24 cellular contexts compared by ENCODE assay signal in the genomic region with DNA sequence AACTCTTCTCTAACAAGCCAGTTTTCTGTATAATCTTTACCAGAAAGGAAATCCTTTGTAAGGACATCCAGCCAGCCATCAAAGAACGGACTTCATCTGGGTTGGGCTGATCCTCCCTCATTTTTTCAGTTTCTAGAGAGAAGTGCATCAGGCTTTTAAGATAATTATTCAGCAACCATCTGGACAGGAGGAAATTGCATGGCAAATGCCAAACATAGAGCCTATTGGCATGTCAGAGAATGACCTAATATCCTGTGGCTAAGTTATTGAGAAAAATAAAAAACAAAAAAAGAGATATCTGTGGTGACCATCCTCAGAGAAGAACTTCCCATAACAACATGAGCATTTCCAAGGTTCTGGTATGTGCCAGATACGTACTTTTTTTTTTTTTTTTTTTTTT.
DNase-seq lines count a peak whose midpoint lies in the region; ATAC-seq, FAIRE-seq and TF ChIP-seq lines count a peak whose summit lies in the region.
"Had no signal": no experiment of that assay in that cellular context is flagged by ENCODE, and none has a peak within 500 bp of the region (broad histone marks: within the 10 kb centered on the region; RNA-seq: fewer than 3 reads in every experiment).

No MANE protein-coding gene starts in this region.

- intact Hi-C loops in stomach (cut with DNase I; ENCODE audit: low total_unique reads): no loop called here

- TF ChIP-seq EP300 in stomach (IDR thresholded peaks at IDR 0.05): no peak

- no peaks in the 10 kb centered on the region for H3K36me3 Mint-ChIP-seq in astrocyte (ENCODE audit: low read depth, unreplicated experiment)
- H3K36me3 Mint-ChIP-seq: activated naive CD8-positive, alpha-beta T cell treated with anti-CD3 and anti-CD28 coated beads, Interleukin-2, amount 10 ng/mL, durations not matched to agents 7 days and 5 days; memory B cell; naive thymus-derived CD8-positive, alpha-beta T cell had no signal

- H3K79me2 ChIP-seq in ACC112 (ENCODE audit: control insufficient read depth, insufficient read depth, low read length, unreplicated experiment) (no peaks in the 10 kb centered on the region), astrocyte (ENCODE audit: insufficient read depth, low read length) (no peaks in the 10 kb centered on the region)

- no peak overlapping the region for H3K27ac Mint-ChIP-seq in astrocyte (ENCODE audit: unreplicated experiment)
- H3K27ac Mint-ChIP-seq: activated CD8-positive, alpha-beta T cell treated with anti-CD3 and anti-CD28 coated beads for 36 hours; activated naive CD8-positive, alpha-beta T cell treated with anti-CD3 and anti-CD28 coated beads, Interleukin-2, amount 10 ng/mL, durations not matched to agents 7 days and 5 days; memory B cell; naive thymus-derived CD8-positive, alpha-beta T cell; T-helper 2 cell treated with Interferon-gamma antibody and Interleukin-4, amounts not matched to agents 5 μg/mL and 100 μg/mL, for 36 hours had no signal

- no peak for FAIRE-seq in astrocyte (lab: Jason Lieb, UNC)
- FAIRE-seq: frontal cortex, HTR-8/SVneo had no signal

- no peaks in the 10 kb centered on the region for H3K27me3 ChIP-seq in ACC112 (ENCODE audit: insufficient read depth, low read length)
- no peaks in the 10 kb centered on the region for H3K27me3 ChIP-seq in astrocyte (ENCODE audit: insufficient read depth, low read length)
- no peaks in the 10 kb centered on the region for H3K27me3 ChIP-seq in stomach
- H3K27me3 ChIP-seq: brain microvascular endothelial cell, colonic mucosa, SJSA1 had no signal

- no peaks in the 10 kb centered on the region for H3K9me3 ChIP-seq in astrocyte (ENCODE audit: insufficient read depth, low read depth, low read length)
- H3K9me3 ChIP-seq in stomach: no peaks in the 10 kb centered on the region
- H3K9me3 ChIP-seq: colonic mucosa, SJSA1 had no signal

- DNase-seq in EH (ENCODE audit: low read depth) (peak; percentile 41), NCI-H446 treated with DMSO at 0.1 percent for 48 hours (lab: John Stamatoyannopoulos, UW) (peak; percentile 54), astrocyte (ENCODE audit: low read depth) (peak; percentile 28), midbrain (lab: John Stamatoyannopoulos, UW) (no peak), stomach (no peak)
- DNase-seq: activated CD4-positive, CD25-positive, alpha-beta regulatory T cell; activated CD8-positive, alpha-beta T cell treated with anti-CD3 and anti-CD28 coated beads for 36 hours; activated naive CD8-positive, alpha-beta T cell treated with anti-CD3 and anti-CD28 coated beads, Interleukin-2, amount 10 ng/mL, durations not matched to agents 7 days and 5 days; brain microvascular endothelial cell; colonic mucosa; GOT3; Karpas-422; kidney glomerular epithelial cell; naive thymus-derived CD8-positive, alpha-beta T cell; NCI-H1417; right cardiac atrium had no signal

- H3K4me1 ChIP-seq in ACC112 (ENCODE audit: control insufficient read depth, insufficient read depth, low read length, unreplicated experiment): peaks cover 23% of the 10 kb centered on the region
- H3K4me1 ChIP-seq in astrocyte (ENCODE audit: insufficient read depth, low read length): peaks cover 5% of the 10 kb centered on the region
- no peaks in the 10 kb centered on the region for H3K4me1 ChIP-seq in stomach
- H3K4me1 ChIP-seq: colonic mucosa, SJSA1 had no signal

- H2AFZ ChIP-seq in ACC112 (ENCODE audit: low read length, unreplicated experiment) (peak overlapping the region; percentile 14), astrocyte (ENCODE audit: low read depth, low read length) (no peak overlapping the region)

- H3K4me3 ChIP-seq in ACC112 (ENCODE audit: low read depth, low read length) (no peak overlapping the region), astrocyte (ENCODE audit: insufficient read depth, low read depth, low read length) (no peak overlapping the region), stomach (no peak overlapping the region)
- H3K4me3 ChIP-seq: colonic mucosa, SJSA1 had no signal

- TF ChIP-seq CTCF in astrocyte (IDR thresholded peaks at IDR 0.05; ENCODE audit: insufficient read depth, low read depth, low read length): no peak
- no peak for TF ChIP-seq CTCF in stomach (IDR thresholded peaks at IDR 0.05)

- no peak overlapping the region for H3K9ac ChIP-seq in astrocyte (ENCODE audit: low read length)

- H3K36me3 ChIP-seq in ACC112 (ENCODE audit: insufficient read depth, low read length) (no peaks in the 10 kb centered on the region), astrocyte (ENCODE audit: insufficient read depth, low read length) (no peaks in the 10 kb centered on the region), stomach (no peaks in the 10 kb centered on the region)
- H3K36me3 ChIP-seq: brain microvascular endothelial cell, colonic mucosa, SJSA1 had no signal

- no peaks in the 10 kb centered on the region for H3K9me3 Mint-ChIP-seq in astrocyte (ENCODE audit: unreplicated experiment)
- H3K9me3 Mint-ChIP-seq: activated CD8-positive, alpha-beta T cell treated with anti-CD3 and anti-CD28 coated beads for 36 hours; activated naive CD8-positive, alpha-beta T cell treated with anti-CD3 and anti-CD28 coated beads, Interleukin-2, amount 10 ng/mL, durations not matched to agents 7 days and 5 days; memory B cell; naive thymus-derived CD8-positive, alpha-beta T cell; T-helper 2 cell treated with Interferon-gamma antibody and Interleukin-4, amounts not matched to agents 5 μg/mL and 100 μg/mL, for 36 hours had no signal

- H3K27ac ChIP-seq in ACC112 (ENCODE audit: low read depth, low read length): no peak overlapping the region
- H3K27ac ChIP-seq in astrocyte (ENCODE audit: low read depth, low read length): no peak overlapping the region
- H3K27ac ChIP-seq in stomach: no peak overlapping the region
- H3K27ac ChIP-seq: brain microvascular endothelial cell, colonic mucosa, SJSA1 had no signal

- H3K4me2 ChIP-seq in astrocyte (ENCODE audit: low read length): no peak overlapping the region

- H3K4me1 Mint-ChIP-seq in astrocyte (ENCODE audit: low read depth, unreplicated experiment): no peaks in the 10 kb centered on the region
- H3K4me1 Mint-ChIP-seq: activated naive CD8-positive, alpha-beta T cell treated with anti-CD3 and anti-CD28 coated beads, Interleukin-2, amount 10 ng/mL, durations not matched to agents 7 days and 5 days; naive thymus-derived CD8-positive, alpha-beta T cell had no signal

- TF ChIP-seq POLR2A in stomach (IDR thresholded peaks at IDR 0.05): no peak

- no peaks in the 10 kb centered on the region for H4K20me1 ChIP-seq in astrocyte (ENCODE audit: insufficient read depth, low read length)

- H3K4me3 Mint-ChIP-seq in astrocyte (ENCODE audit: unreplicated experiment): no peak overlapping the region
- H3K4me3 Mint-ChIP-seq: activated CD8-positive, alpha-beta T cell treated with anti-CD3 and anti-CD28 coated beads for 36 hours; activated naive CD8-positive, alpha-beta T cell treated with anti-CD3 and anti-CD28 coated beads, Interleukin-2, amount 10 ng/mL, durations not matched to agents 7 days and 5 days; memory B cell; naive thymus-derived CD8-positive, alpha-beta T cell; T-helper 2 cell treated with Interferon-gamma antibody and Interleukin-4, amounts not matched to agents 5 μg/mL and 100 μg/mL, for 36 hours had no signal

- H3K27me3 Mint-ChIP-seq in astrocyte (ENCODE audit: low read depth, unreplicated experiment): no peaks in the 10 kb centered on the region
- H3K27me3 Mint-ChIP-seq: memory B cell had no signal

- 35 to 56% (median 52%) methylated on average over 2 of the region's 2 CpGs for WGBS in stomach, 5 donors

- ATAC-seq in HG02840 (IDR thresholded peaks at IDR 0.05; ENCODE audit: low FRiP score, unreplicated experiment) (no peak), HG02678 (IDR thresholded peaks at IDR 0.05; ENCODE audit: unreplicated experiment) (no peak)
- ATAC-seq: activated CD8-positive, alpha-beta T cell treated with anti-CD3 and anti-CD28 coated beads for 36 hours; naive thymus-derived CD8-positive, alpha-beta T cell; right cardiac atrium had no signal

Comparison
In these comparisons a context has a peak if more than half of its experiments do, and no peak if none do; other contexts are left out.
1. DNase-seq: peak in EH (single experiment), NCI-H446 treated with DMSO at 0.1 percent for 48 hours (single experiment) and astrocyte (single experiment); none in midbrain (single experiment) and stomach (single experiment).